In genomic region chr7:130224923-130225322, GRCh38 we compare ENCODE assay signal across 11 cellular contexts. TPM values are rescaled to one million over a fixed set of nuclear protein-coding genes. Genes with fewer than 3 reads are reported as not detected.
A peak's percentile ranks its signal among the peaks of the same experiment; 100 is the strongest.
DNase-seq lines count a peak whose midpoint lies in the region; ATAC-seq, FAIRE-seq and TF ChIP-seq lines count a peak whose summit lies in the region.
"Not testable (repeated sequence)": the region's sequence is repeated elsewhere in the genome, so short reads cannot be mapped to it uniquely, and the experiment has no call there.
"Had no signal": no experiment of that assay in that cellular context is flagged by ENCODE, and none has a peak within 500 bp of the region (broad histone marks: within the 10 kb centered on the region; RNA-seq: fewer than 3 reads in every experiment).

No MANE protein-coding gene starts in this region.

- H3K27ac Mint-ChIP-seq in astrocyte (ENCODE audit: unreplicated experiment) (peak overlapping the region; percentile 26), progenitor cell of endocrine pancreas (peak overlapping the region; percentile 37)

- peak; percentile 41 for FAIRE-seq in H54 (lab: Jason Lieb, UNC)
- not testable (repeated sequence) for FAIRE-seq in astrocyte (lab: Jason Lieb, UNC)

- H3K27me3 Mint-ChIP-seq in astrocyte (ENCODE audit: low read depth, unreplicated experiment); progenitor cell of endocrine pancreas: not testable (repeated sequence)

- H3K4me2 ChIP-seq in astrocyte (ENCODE audit: low read length); fibroblast of lung (ENCODE audit: extremely low read depth, insufficient read depth, low read length): not testable (repeated sequence)

- H4K20me1 ChIP-seq in astrocyte (ENCODE audit: insufficient read depth, low read length); fibroblast of lung (ENCODE audit: control insufficient read depth, extremely low read depth, insufficient read depth, low read length): not testable (repeated sequence)

- not testable (repeated sequence) for H3K36me3 ChIP-seq in SJCRH30; astrocyte (ENCODE audit: insufficient read depth, low read length); fibroblast of lung (ENCODE audit: control insufficient read depth, insufficient read depth, low read length)

- not testable (repeated sequence) for TF ChIP-seq POLR2A in H54 (IDR thresholded peaks at IDR 0.05; ENCODE audit: low read depth, low read length)

- H3K9ac ChIP-seq in astrocyte (ENCODE audit: low read length); fibroblast of lung (ENCODE audit: insufficient read depth, low read length): not testable (repeated sequence)

- not testable (repeated sequence) for H3K4me3 ChIP-seq in SJCRH30; astrocyte (ENCODE audit: insufficient read depth, low read depth, low read length); fibroblast of lung (replicated peaks in 1 of 4; ENCODE audit: control extremely low read depth in 1 of 4, insufficient read depth in 1 of 4, low read depth in 3 of 4, low read length in 4 of 4)

- H3K79me2 ChIP-seq in astrocyte (ENCODE audit: insufficient read depth, low read length); fibroblast of lung (ENCODE audit: control insufficient read depth, insufficient read depth, low read length): not testable (repeated sequence)

- intact Hi-C loops in left colon (cut with DNase I, micrococcal nuclease) = not testable (repeated sequence)

- peak overlapping the region; percentile 50 for H3K27ac ChIP-seq in SJCRH30
- not testable (repeated sequence) for H3K27ac ChIP-seq in astrocyte (ENCODE audit: low read depth, low read length); fibroblast of lung (ENCODE audit: insufficient read depth, low read length)

- DNase-seq in H54 (ENCODE audit: insufficient read length, low spot score); left colon; progenitor cell of endocrine pancreas (ENCODE audit: low spot score, unreplicated experiment): not testable (repeated sequence)
- DNase-seq in NCI-H226 (peak; percentile 34), SJCRH30 (peak; percentile 75 to 81), astrocyte (ENCODE audit: low read depth) (peak; percentile 48), fibroblast of lung (ENCODE audit: low read depth in 2 of 2) (peak; percentile 54 to 58)

- peaks cover 14% of the 10 kb centered on the region for H3K4me1 ChIP-seq in SJCRH30
- not testable (repeated sequence) for H3K4me1 ChIP-seq in astrocyte (ENCODE audit: insufficient read depth, low read length); fibroblast of lung (ENCODE audit: control insufficient read depth, extremely low read depth, insufficient read depth, low read length)

- H3K9me3 Mint-ChIP-seq in astrocyte (ENCODE audit: unreplicated experiment); progenitor cell of endocrine pancreas (ENCODE audit: low read depth): not testable (repeated sequence)

- not testable (repeated sequence) for H3K4me3 Mint-ChIP-seq in astrocyte (ENCODE audit: unreplicated experiment); progenitor cell of endocrine pancreas (ENCODE audit: low read depth)

- H3K4me1 Mint-ChIP-seq in astrocyte (ENCODE audit: low read depth, unreplicated experiment) = not testable (repeated sequence)
- H3K4me1 Mint-ChIP-seq in progenitor cell of endocrine pancreas (ENCODE audit: low read depth) = peaks cover 19% of the 10 kb centered on the region

- ATAC-seq in left colon = peak; percentile 25

- peak overlapping the region; percentile 10 for H2AFZ ChIP-seq in astrocyte (ENCODE audit: low read depth, low read length)
- not testable (repeated sequence) for H2AFZ ChIP-seq in fibroblast of lung (ENCODE audit: low read length)

- not testable (repeated sequence) for H3K27me3 ChIP-seq in SJCRH30; astrocyte (ENCODE audit: insufficient read depth, low read length); fibroblast of lung (ENCODE audit: control insufficient read depth, insufficient read depth, low read length)

- not testable (repeated sequence) for H3K36me3 Mint-ChIP-seq in astrocyte (ENCODE audit: low read depth, unreplicated experiment); progenitor cell of endocrine pancreas (ENCODE audit: insufficient read depth)

- TF ChIP-seq CTCF in astrocyte (IDR thresholded peaks at IDR 0.05; ENCODE audit: insufficient read depth, low read depth, low read length); fibroblast of lung (conservative IDR thresholded peaks at IDR 0.05 in 1 of 2, IDR thresholded peaks at IDR 0.05 in 1 of 2; ENCODE audit: low read depth in 1 of 2, low read length in 2 of 2); progenitor cell of endocrine pancreas (IDR thresholded peaks at IDR 0.05; ENCODE audit: unreplicated experiment): not testable (repeated sequence)

- H3K9me3 ChIP-seq in SJCRH30 (replicated peaks); astrocyte (ENCODE audit: insufficient read depth, low read depth, low read length); fibroblast of lung (ENCODE audit: control insufficient read depth, insufficient read depth, low read depth, low read length): not testable (repeated sequence)

RNA-seq across cellular contexts. Expression of gene SSMEM1, which starts 17.3 kb away (rescaled TPM):
- total RNA-seq in SJCRH30 (2014; rRNA removed; shearing (Covaris generic)) = not detected in 2 replicates
- total RNA-seq in astrocyte (not detected in 2 replicates), fibroblast of lung (not detected in 2 replicates), left colon (not detected), progenitor cell of endocrine pancreas (not detected in 2 replicates)
- polyA plus RNA-seq in fibroblast of lung = not detected in 2 replicates
- not detected in 2 replicates for polyA plus RNA-seq in fibroblast of lung (2012)
- not detected in 2 replicates for polyA minus RNA-seq in fibroblast of lung (ENCODE audit: low replicate concordance)
- total RNA-seq: CD8-positive, alpha-beta memory T cell; H1; Peyer's patch; SJSA1 had no signal
- polyA plus RNA-seq: CD8-positive, alpha-beta memory T cell; H1 had no signal

RNA-seq across cellular contexts. Expression of gene TMEM209, which starts 19.7 kb away (rescaled TPM):
- 32.7 and 33.9 TPM in 2 replicates for total RNA-seq in SJCRH30 (2014; rRNA removed; shearing (Covaris generic))
- total RNA-seq in astrocyte (14.6 and 15.1 TPM in 2 replicates), fibroblast of lung (9.5 and 9.7 TPM in 2 replicates), left colon (10 to 100 TPM; 17.7 to 23.5 TPM), progenitor cell of endocrine pancreas (26.7 and 29.2 TPM in 2 replicates)
- 15.1 and 20.8 TPM in 2 replicates for polyA plus RNA-seq in fibroblast of lung
- 6.1 and 8.1 TPM in 2 replicates for polyA plus RNA-seq in fibroblast of lung (2012)
- polyA minus RNA-seq in fibroblast of lung (ENCODE audit: low replicate concordance) = 24.1 and 29.8 TPM in 2 replicates

RNA-seq across cellular contexts. Expression of gene CPA2, which starts 41.7 kb away (rescaled TPM):
- total RNA-seq in SJCRH30 (2014; rRNA removed; shearing (Covaris generic)) = 1.9 and 2.0 TPM in 2 replicates
- total RNA-seq in astrocyte = not detected in 2 replicates
- under 0.01 TPM in 1 of 2 replicates, not detected in the other for total RNA-seq in fibroblast of lung
- polyA plus RNA-seq in fibroblast of lung = 0.06 TPM in 1 of 2 replicates, not detected in the other
- polyA plus RNA-seq in fibroblast of lung (2012) = 0.15 TPM in 1 of 2 replicates, not detected in the other
- not detected in 2 replicates for polyA minus RNA-seq in fibroblast of lung (ENCODE audit: low replicate concordance)
- total RNA-seq in left colon = 1 to 10 TPM; 1.1 to 1.7 TPM
- total RNA-seq in progenitor cell of endocrine pancreas = 85.0 and 107 TPM in 2 replicates
- total RNA-seq: CD8-positive, alpha-beta memory T cell; H1; SJSA1 had no signal
- polyA plus RNA-seq: CD8-positive, alpha-beta memory T cell had no signal

Comparison
In these comparisons a context has a peak if more than half of its experiments do, and no peak if none do; other contexts are left out.
1. RNA of gene CPA2, which starts 41.7 kb away (total RNA-seq): 85.0 to 107 TPM in progenitor cell of endocrine pancreas; 1.9 to 2.0 TPM in SJCRH30, 1.1 to 1.7 TPM in left colon, not detected in astrocyte and under 0.01 TPM in fibroblast of lung; every median in the first group is over 10 times any median in the second.